ENCODE assay signal across 17 cellular contexts in genomic region chr3:170270282-170270891, GRCh38. TPM values are rescaled to one million over a fixed set of nuclear protein-coding genes. Genes with fewer than 3 reads are reported as not detected.
A peak's percentile ranks its signal among the peaks of the same experiment; 100 is the strongest.
DNase-seq lines count a peak whose midpoint lies in the region; ATAC-seq, FAIRE-seq and TF ChIP-seq lines count a peak whose summit lies in the region.
"Had no signal": no experiment of that assay in that cellular context is flagged by ENCODE, and none has a peak within 500 bp of the region (broad histone marks: within the 10 kb centered on the region; RNA-seq: fewer than 3 reads in every experiment).

No MANE protein-coding gene starts in this region.

- H2AFZ ChIP-seq in hepatocyte (no peak overlapping the region), mesenchymal stem cell (ENCODE audit: low read depth, low read length) (no peak overlapping the region)
- H2AFZ ChIP-seq: GM23248 had no signal

- no peak overlapping the region for H3K18ac ChIP-seq in mesenchymal stem cell (ENCODE audit: low read depth in 1 of 2, low read length in 2 of 2)

- no peaks in the 10 kb centered on the region for H3K27me3 Mint-ChIP-seq in natural killer cell treated with Interleukin-12 subunit alpha and Interleukin-12 subunit beta and Interleukin-15 and Interleukin-18, amount 100 ng/mL, for 72 hours
- no peaks in the 10 kb centered on the region for H3K27me3 Mint-ChIP-seq in osteocyte (ENCODE audit: unreplicated experiment)
- H3K27me3 Mint-ChIP-seq: B cell; CD4-positive, alpha-beta T cell had no signal

- H3K4me3 Mint-ChIP-seq in natural killer cell treated with Interleukin-12 subunit alpha and Interleukin-12 subunit beta and Interleukin-15 and Interleukin-18, amount 100 ng/mL, for 72 hours: no peak overlapping the region
- no peak overlapping the region for H3K4me3 Mint-ChIP-seq in osteocyte (ENCODE audit: unreplicated experiment)
- H3K4me3 Mint-ChIP-seq: B cell; CD4-positive, alpha-beta T cell; H9 had no signal

- H3K79me2 ChIP-seq in hepatocyte: peaks cover 5% of the 10 kb centered on the region

- H3K4me3 ChIP-seq in Peyer's patch: peak overlapping the region in 1 of 4 donors; percentile 12
- no peak overlapping the region for H3K4me3 ChIP-seq in hepatocyte
- peak overlapping the region in 2 of 3 donors; percentile 29 to 31 for H3K4me3 ChIP-seq in right lobe of liver
- H3K4me3 ChIP-seq in small intestine (ENCODE audit: low read depth in 1 of 2, low read length in 2 of 2): no peak overlapping the region
- H3K4me3 ChIP-seq in mesenchymal stem cell (ENCODE audit: insufficient read depth in 1 of 2, low read depth in 1 of 2, low read length in 2 of 2): no peak overlapping the region
- H3K4me3 ChIP-seq: GM12878, GM23248 had no signal

- H2AK5ac ChIP-seq in mesenchymal stem cell (ENCODE audit: low read length, severe bottlenecking): no peak overlapping the region

- no peak overlapping the region for H3K4ac ChIP-seq in mesenchymal stem cell (ENCODE audit: low read depth in 1 of 2, low read length in 2 of 2)

- peaks cover 18% of the 10 kb centered on the region for H3K79me1 ChIP-seq in mesenchymal stem cell (replicated peaks; ENCODE audit: low read length, poor library complexity, severe bottlenecking)

- H3K27ac ChIP-seq in Peyer's patch: peak overlapping the region in 3 of 4 donors; percentile 20 to 59 (median 39)
- H3K27ac ChIP-seq in hepatocyte: peak overlapping the region; percentile 55
- peak overlapping the region in 1 of 3 donors; percentile 31 for H3K27ac ChIP-seq in right lobe of liver
- H3K27ac ChIP-seq in small intestine (ENCODE audit: low read depth in 1 of 2, low read length in 1 of 2): peak overlapping the region; percentile 15 to 51
- no peak overlapping the region for H3K27ac ChIP-seq in mesenchymal stem cell (ENCODE audit: low read length, poor library complexity, severe bottlenecking)
- H3K27ac ChIP-seq: GM23248 had no signal

- H2BK5ac ChIP-seq in mesenchymal stem cell (ENCODE audit: low read depth, low read length, poor library complexity, severe bottlenecking): no peak overlapping the region

- H2BK15ac ChIP-seq in mesenchymal stem cell (ENCODE audit: low read depth, poor library complexity, severe bottlenecking): no peak overlapping the region

- no peaks in the 10 kb centered on the region for H3K9me3 Mint-ChIP-seq in natural killer cell treated with Interleukin-12 subunit alpha and Interleukin-12 subunit beta and Interleukin-15 and Interleukin-18, amount 100 ng/mL, for 72 hours
- H3K9me3 Mint-ChIP-seq in osteocyte (ENCODE audit: unreplicated experiment): no peaks in the 10 kb centered on the region
- H3K9me3 Mint-ChIP-seq: CD4-positive, alpha-beta T cell; H9 had no signal

- no peak overlapping the region for H4K8ac ChIP-seq in mesenchymal stem cell (ENCODE audit: low read length)

- intact Hi-C loops in right lobe of liver (cut with DNase I): no loop called here

- H3K36me3 Mint-ChIP-seq in natural killer cell treated with Interleukin-12 subunit alpha and Interleukin-12 subunit beta and Interleukin-15 and Interleukin-18, amount 100 ng/mL, for 72 hours: peaks cover 6% of the 10 kb centered on the region
- peaks cover 31% of the 10 kb centered on the region for H3K36me3 Mint-ChIP-seq in osteocyte (ENCODE audit: unreplicated experiment)

- H3K14ac ChIP-seq in mesenchymal stem cell (ENCODE audit: low read length in 2 of 2): no peak overlapping the region

- FAIRE-seq in small intestine (lab: Jason Lieb, UNC): no peak
- FAIRE-seq: A204.1, GM12878 had no signal

- no peak overlapping the region for H3K9ac ChIP-seq in mesenchymal stem cell (ENCODE audit: low read length)
- H3K9ac ChIP-seq: GM23248 had no signal

- H3K23ac ChIP-seq in mesenchymal stem cell (ENCODE audit: low read length in 2 of 2): no peak overlapping the region

- no peaks in the 10 kb centered on the region for H3K27me3 ChIP-seq in Peyer's patch
- H3K27me3 ChIP-seq in hepatocyte: no peaks in the 10 kb centered on the region
- no peaks in the 10 kb centered on the region for H3K27me3 ChIP-seq in right lobe of liver
- no peaks in the 10 kb centered on the region for H3K27me3 ChIP-seq in small intestine (ENCODE audit: control insufficient read depth in 2 of 2, insufficient read depth in 2 of 2, low read length in 2 of 2)
- H3K27me3 ChIP-seq in mesenchymal stem cell (ENCODE audit: control insufficient read depth in 1 of 2, insufficient read depth in 1 of 2, low read length in 2 of 2): no peaks in the 10 kb centered on the region

- ATAC-seq in right lobe of liver: peak; percentile 87 to 96 (median 96)
- ATAC-seq in natural killer cell treated with Interleukin-12 subunit alpha and Interleukin-12 subunit beta and Interleukin-15 and Interleukin-18, amount 100 ng/mL, for 72 hours: no peak
- ATAC-seq: GM12878 had no signal

- H4K20me1 ChIP-seq in hepatocyte (ENCODE audit: insufficient read depth, poor library complexity, severe bottlenecking): no peaks in the 10 kb centered on the region

- no peak for TF ChIP-seq POLR2A in Peyer's patch (IDR thresholded peaks at IDR 0.05)
- TF ChIP-seq POLR2A in right lobe of liver (IDR thresholded peaks at IDR 0.05): no peak

- no peaks in the 10 kb centered on the region for H3K4me1 ChIP-seq in Peyer's patch
- H3K4me1 ChIP-seq in hepatocyte (ENCODE audit: insufficient read depth): no peaks in the 10 kb centered on the region
- H3K4me1 ChIP-seq in right lobe of liver: peaks cover 0 to 19% (median 3%) of the 10 kb centered on the region in 4 donors
- H3K4me1 ChIP-seq in small intestine (ENCODE audit: control insufficient read depth in 2 of 2, insufficient read depth in 1 of 2, low read depth in 1 of 2, low read length in 1 of 2): no peaks in the 10 kb centered on the region
- H3K4me1 ChIP-seq in mesenchymal stem cell (ENCODE audit: control insufficient read depth, insufficient read depth, low read depth, low read length): no peaks in the 10 kb centered on the region

- H2BK120ac ChIP-seq in mesenchymal stem cell (ENCODE audit: low read depth, low read length): no peak overlapping the region

- no peak overlapping the region for H4K91ac ChIP-seq in mesenchymal stem cell (ENCODE audit: low read length)

- H3K4me2 ChIP-seq in hepatocyte (peak overlapping the region; percentile 65), mesenchymal stem cell (ENCODE audit: low read length, poor library complexity, severe bottlenecking) (no peak overlapping the region)

- H3K36me3 ChIP-seq in Peyer's patch (peaks cover 0 to 22% (median 0%) of the 10 kb centered on the region in 3 donors), hepatocyte (replicated peaks; ENCODE audit: insufficient read depth, low read depth) (no peaks in the 10 kb centered on the region), right lobe of liver (no peaks in the 10 kb centered on the region), small intestine (ENCODE audit: control insufficient read depth in 2 of 2, insufficient read depth in 2 of 2, low read length in 2 of 2) (peaks cover 4 to 5% of the 10 kb centered on the region in 2 donors), mesenchymal stem cell (ENCODE audit: control insufficient read depth in 1 of 2, insufficient read depth in 2 of 2, low read depth in 1 of 2, low read length in 2 of 2) (peaks cover 31 to 60% of the 10 kb centered on the region in 2 experiments)

- H3K4me1 Mint-ChIP-seq in natural killer cell treated with Interleukin-12 subunit alpha and Interleukin-12 subunit beta and Interleukin-15 and Interleukin-18, amount 100 ng/mL, for 72 hours (ENCODE audit: low read depth in 2 of 2): no peaks in the 10 kb centered on the region
- H3K4me1 Mint-ChIP-seq in osteocyte (ENCODE audit: unreplicated experiment): no peaks in the 10 kb centered on the region
- H3K4me1 Mint-ChIP-seq: B cell, H9 had no signal

- peak in 1 of 3 donors; percentile 50 for DNase-seq in Peyer's patch
- DNase-seq in hepatocyte (ENCODE audit: low spot score): peak; percentile 49
- DNase-seq in right lobe of liver: no peak
- DNase-seq in small intestine: peak; percentile 88
- DNase-seq in natural killer cell treated with Interleukin-12 subunit alpha and Interleukin-12 subunit beta and Interleukin-15 and Interleukin-18, amount 100 ng/mL, for 72 hours (ENCODE audit: low spot score): no peak
- no peak for DNase-seq in NAMALWA (ENCODE audit: low spot score)
- no peak for DNase-seq in mesenchymal stem cell
- no peak for DNase-seq in osteocyte (ENCODE audit: extremely low spot score, unreplicated experiment)
- DNase-seq: C1 segment of cervical spinal cord; Calu3; CD4-positive, alpha-beta T cell; DMS 273 treated with DMSO at 0.1 percent for 48 hours; GM23248; H9 had no signal

- 75% methylated on average over 11 of the region's 11 CpGs for WGBS in hepatocyte (ENCODE audit: low lambda C conversion rate, missing lambda C conversion rate)
- 44% methylated on average over 11 of the region's 11 CpGs for WGBS in right lobe of liver (ENCODE audit: insufficient coverage, low coverage, low lambda C conversion rate, missing lambda C conversion rate)
- 25 to 64% (median 43%) methylated on average over 11 of the region's 11 CpGs for WGBS in small intestine, 3 donors
- WGBS in mesenchymal stem cell: 96% methylated on average over 7 of the region's 11 CpGs

- TF ChIP-seq CTCF in Peyer's patch (IDR thresholded peaks at IDR 0.05) (no peak), hepatocyte (IDR thresholded peaks at IDR 0.05; ENCODE audit: poor library complexity) (no peak), right lobe of liver (IDR thresholded peaks at IDR 0.05) (no peak), osteocyte (IDR thresholded peaks at IDR 0.05) (no peak)

- H3K9me2 ChIP-seq in hepatocyte (replicated peaks; ENCODE audit: insufficient read depth): no peaks in the 10 kb centered on the region

- H3K27ac Mint-ChIP-seq in natural killer cell treated with Interleukin-12 subunit alpha and Interleukin-12 subunit beta and Interleukin-15 and Interleukin-18, amount 100 ng/mL, for 72 hours: no peak overlapping the region
- H3K27ac Mint-ChIP-seq in osteocyte (ENCODE audit: unreplicated experiment): no peak overlapping the region
- H3K27ac Mint-ChIP-seq: B cell; CD4-positive, alpha-beta T cell had no signal

- no peaks in the 10 kb centered on the region for H3K9me3 ChIP-seq in Peyer's patch
- no peaks in the 10 kb centered on the region for H3K9me3 ChIP-seq in hepatocyte (ENCODE audit: low read depth)
- H3K9me3 ChIP-seq in right lobe of liver: no peaks in the 10 kb centered on the region
- H3K9me3 ChIP-seq in small intestine (ENCODE audit: control insufficient read depth, low read depth): no peaks in the 10 kb centered on the region
- H3K9me3 ChIP-seq in mesenchymal stem cell (ENCODE audit: control insufficient read depth, low read length): no peaks in the 10 kb centered on the region

- H2BK12ac ChIP-seq in mesenchymal stem cell (ENCODE audit: low read length in 2 of 2): no peak overlapping the region

RNA-seq across cellular contexts. Expression of gene PRKCI, which starts 48.2 kb away (rescaled TPM):
- total RNA-seq in Peyer's patch (10 to 100 TPM; 22.1 to 50.3 (median 43.5) TPM), hepatocyte (47.3 and 51.8 TPM in 2 replicates), right lobe of liver (10 to 100 TPM in 2 of 6 experiments, 1 to 10 TPM in 4; 8.2 to 15.7 (median 8.9) TPM), osteocyte (43.8 and 48.0 TPM in 2 replicates)
- polyA plus RNA-seq in hepatocyte (25.8 and 28.6 TPM in 2 replicates), small intestine (10 to 100 TPM; 13.2 to 15.6 (median 13.9) TPM)
- total RNA-seq in natural killer cell treated with Interleukin-12 subunit alpha and Interleukin-12 subunit beta and Interleukin-15 and Interleukin-18, amount 100 ng/mL, for 72 hours: 10 to 100 TPM; 12.4 to 26.3 TPM
- polyA plus RNA-seq in mesenchymal stem cell (2013, experiment 1 of 2): 24.8 TPM
- 26.3 TPM for polyA plus RNA-seq in mesenchymal stem cell (2013, experiment 2 of 2)

Comparison
In these comparisons a context has a peak if more than half of its experiments do, and no peak if none do; other contexts are left out.
1. DNase-seq: peak in hepatocyte (single experiment) and small intestine (single experiment); none in right lobe of liver (0 of 3), natural killer cell treated with Interleukin-12 subunit alpha and Interleukin-12 subunit beta and Interleukin-15 and Interleukin-18, amount 100 ng/mL, for 72 hours (single experiment), NAMALWA (single experiment), mesenchymal stem cell (single experiment) and osteocyte (single experiment).
2. H3K4me3 ChIP-seq: peak in right lobe of liver (2 of 3); none in hepatocyte (single experiment), small intestine (0 of 2) and mesenchymal stem cell (0 of 2).
3. ATAC-seq: peak in right lobe of liver (4 of 4); none in natural killer cell treated with Interleukin-12 subunit alpha and Interleukin-12 subunit beta and Interleukin-15 and Interleukin-18, amount 100 ng/mL, for 72 hours (0 of 2).